ENCODE assay signal across 8 cellular contexts in genomic region chr1:26305667-26306289, GRCh38. TPM values are rescaled to one million over a fixed set of nuclear protein-coding genes. Genes with fewer than 3 reads are reported as not detected.
DNase-seq lines count a peak whose midpoint lies in the region; ATAC-seq and TF ChIP-seq lines count a peak whose summit lies in the region.

No MANE protein-coding gene starts in this region.

- no peaks in the 10 kb centered on the region for H3K9me3 ChIP-seq in neuronal stem cell (replicated peaks in 1 of 2; ENCODE audit: control insufficient read depth in 2 of 2, insufficient read depth in 1 of 2, low read depth in 1 of 2, low read length in 2 of 2)

- no peak overlapping the region for H2BK12ac ChIP-seq in neuronal stem cell (ENCODE audit: low read length)

- ATAC-seq in GM18870 (IDR thresholded peaks at IDR 0.05; ENCODE audit: unreplicated experiment) = no peak
- no peak for ATAC-seq in HG03139 (IDR thresholded peaks at IDR 0.05; ENCODE audit: unreplicated experiment)

- peak overlapping the region; percentile 92 for H2AFZ ChIP-seq in neuronal stem cell (ENCODE audit: low read length)

- no peak overlapping the region for H2BK120ac ChIP-seq in neuronal stem cell (ENCODE audit: low read depth, low read length)

- H4K8ac ChIP-seq in neuronal stem cell (ENCODE audit: low read depth, low read length) = no peak overlapping the region

- H3K4me3 ChIP-seq in coronary artery (peak overlapping the region; percentile 75), neuronal stem cell (ENCODE audit: low read length in 2 of 2) (peak overlapping the region; percentile 78 to 90)

- no peak for TF ChIP-seq CTCF in coronary artery (IDR thresholded peaks at IDR 0.05)

- no peak overlapping the region for H2BK15ac ChIP-seq in neuronal stem cell (ENCODE audit: low read length)

- no peaks in the 10 kb centered on the region for H3K36me3 ChIP-seq in neuronal stem cell (replicated peaks in 1 of 2; ENCODE audit: control insufficient read depth in 2 of 2, insufficient read depth in 2 of 2, low read length in 2 of 2)

- H3K4me2 ChIP-seq in neuronal stem cell (ENCODE audit: insufficient read depth, low read length, poor library complexity, severe bottlenecking) = peak overlapping the region; percentile 92

- H2BK5ac ChIP-seq in neuronal stem cell (ENCODE audit: low read length) = no peak overlapping the region

- no peaks in the 10 kb centered on the region for H3K27me3 ChIP-seq in neuronal stem cell (ENCODE audit: control insufficient read depth in 3 of 3, insufficient read depth in 3 of 3, low read depth in 1 of 3, low read length in 3 of 3)

- peaks cover 3% of the 10 kb centered on the region for H3K79me1 ChIP-seq in neuronal stem cell (ENCODE audit: low read depth, low read length)

- DNase-seq in SIG-M5 treated with dmso at 0.1 percent for 504 hours (lab: John Stamatoyannopoulos, UW; ENCODE audit: unreplicated experiment) = peak; percentile 75
- DNase-seq in SIG-M5 (lab: John Stamatoyannopoulos, UW) = no peak
- DNase-seq in NAMALWA (ENCODE audit: low spot score) = peak; percentile 43
- DNase-seq in coronary artery (ENCODE audit: low spot score) = no peak
- DNase-seq in neuronal stem cell (ENCODE audit: low spot score) = no peak
- no peak for DNase-seq in NCI-H2227 (lab: John Stamatoyannopoulos, UW; ENCODE audit: unreplicated experiment)

- no peak overlapping the region for H3K4ac ChIP-seq in neuronal stem cell (ENCODE audit: low read length)

- H4K91ac ChIP-seq in neuronal stem cell (ENCODE audit: low read depth, low read length, poor library complexity) = no peak overlapping the region

- WGBS in neuronal stem cell (ENCODE audit: extremely low coverage in 2 of 2, insufficient read length in 2 of 2, insufficient replicate concordance in 1 of 2), 2 donors = 100% methylated on average over 1 of the region's 8 CpGs

- no peak overlapping the region for H3K14ac ChIP-seq in neuronal stem cell (ENCODE audit: low read length)

- H3K18ac ChIP-seq in neuronal stem cell (ENCODE audit: low read length) = no peak overlapping the region

- peak overlapping the region; percentile 97 for H3K9ac ChIP-seq in neuronal stem cell (ENCODE audit: low read depth, low read length, poor library complexity)

- no peak overlapping the region for H3K23ac ChIP-seq in neuronal stem cell (ENCODE audit: low read depth, low read length, poor library complexity)

- H3K4me1 ChIP-seq in neuronal stem cell (ENCODE audit: control insufficient read depth in 2 of 2, insufficient read depth in 1 of 2, low read depth in 1 of 2, low read length in 2 of 2) = peaks cover 5% of the 10 kb centered on the region in 2 donors

- no peak overlapping the region for H2AK5ac ChIP-seq in neuronal stem cell (ENCODE audit: low read depth, low read length)

- peak overlapping the region; percentile 50 to 82 for H3K27ac ChIP-seq in coronary artery
- no peak overlapping the region for H3K27ac ChIP-seq in neuronal stem cell (replicated peaks; ENCODE audit: low read length)

RNA-seq across cellular contexts. Expression of gene UBXN11, which starts 0.7 kb away (rescaled TPM):
- polyA plus RNA-seq in neuronal stem cell (2013, experiment 1 of 2) = 14.9 TPM
- polyA plus RNA-seq in neuronal stem cell (2013, experiment 2 of 2) = 13.6 TPM

RNA-seq across cellular contexts. Expression of gene CD52, which starts 12.0 kb away (rescaled TPM):
- polyA plus RNA-seq in neuronal stem cell (2013, experiment 1 of 2) = 2.2 TPM
- polyA plus RNA-seq in neuronal stem cell (2013, experiment 2 of 2) = 1.7 TPM

RNA-seq across cellular contexts. Expression of gene SH3BGRL3, which starts 25.9 kb away (rescaled TPM):
- 112 TPM for polyA plus RNA-seq in neuronal stem cell (2013, experiment 1 of 2)
- 106 TPM for polyA plus RNA-seq in neuronal stem cell (2013, experiment 2 of 2)

RNA-seq across cellular contexts. Expression of gene CRYBG2, which starts 48.2 kb away (rescaled TPM):
- 7.8 TPM for polyA plus RNA-seq in neuronal stem cell (2013, experiment 1 of 2)
- polyA plus RNA-seq in neuronal stem cell (2013, experiment 2 of 2) = 9.1 TPM

Comparison
In these comparisons a context has a peak if more than half of its experiments do, and no peak if none do; other contexts are left out.
1. DNase-seq: peak in SIG-M5 treated with dmso at 0.1 percent for 504 hours (single experiment) and NAMALWA (single experiment); none in SIG-M5 (single experiment), coronary artery (single experiment), neuronal stem cell (single experiment) and NCI-H2227 (single experiment).